16 cellular contexts compared by ENCODE assay signal in the genomic region with DNA sequence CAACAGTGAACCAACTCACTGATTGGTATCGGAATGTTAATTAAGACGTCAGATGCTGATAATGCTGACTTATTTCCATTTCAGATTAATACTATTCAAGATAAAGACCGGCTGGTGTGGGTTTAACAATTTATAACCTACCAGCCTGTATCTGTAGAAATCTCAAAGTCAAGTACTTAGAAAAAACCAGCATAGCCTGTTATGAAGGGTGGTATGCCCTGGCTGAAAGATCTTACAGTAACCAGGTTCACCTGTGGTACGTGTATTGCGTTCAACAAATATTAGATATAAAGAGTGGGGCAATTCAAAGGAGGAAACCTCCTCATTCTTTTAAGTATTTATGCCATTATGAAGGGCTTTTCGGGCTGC.
DNase-seq lines count a peak whose midpoint lies in the region; ATAC-seq and TF ChIP-seq lines count a peak whose summit lies in the region.
"Had no signal": no experiment of that assay in that cellular context is flagged by ENCODE, and none has a peak within 500 bp of the region (broad histone marks: within the 10 kb centered on the region; RNA-seq: fewer than 3 reads in every experiment).

No MANE protein-coding gene starts in this region.

- no peak overlapping the region for H2AFZ ChIP-seq in trophoblast cell (ENCODE audit: insufficient read depth, low read length, poor library complexity)
- H2AFZ ChIP-seq: GM23338 had no signal

- no peak overlapping the region for H4K91ac ChIP-seq in trophoblast cell (ENCODE audit: low read depth, low read length)

- WGBS in body of pancreas, 2 donors, result 51 to 57% methylated on average over 6 of the region's 6 CpGs
- no CpG with 5 or more reads among the region's 6 CpGs for WGBS in trophoblast cell (ENCODE audit: extremely low coverage, insufficient coverage, insufficient read length)

- peak; percentile 9 for DNase-seq in SIG-M5 treated with dmso at 0.1 percent for 504 hours (lab: John Stamatoyannopoulos, UW; ENCODE audit: unreplicated experiment)
- DNase-seq in SIG-M5 (lab: John Stamatoyannopoulos, UW), result no peak
- no peak for DNase-seq in body of pancreas
- DNase-seq in left lung, result no peak
- peak; percentile 43 to 85 for DNase-seq in trophoblast cell
- no peak for DNase-seq in activated gamma-delta T cell (lab: John Stamatoyannopoulos, UW)
- DNase-seq: 8988T; CD4-positive, alpha-beta memory T cell; DMS153; DMS79; GDM1; IMR-90 had no signal

- H3K9ac ChIP-seq in trophoblast cell (ENCODE audit: low read length), result no peak overlapping the region
- H3K9ac ChIP-seq: BLaER1 had no signal

- H3K27ac ChIP-seq in body of pancreas (peak overlapping the region in 2 of 4 donors; percentile 5 to 20), left lung (no peak overlapping the region), trophoblast cell (ENCODE audit: low read depth, low read length) (no peak overlapping the region)
- H3K27ac ChIP-seq: BLaER1 had no signal

- intact Hi-C loops in body of pancreas (cut with DNase I), result no loop called here
- intact Hi-C loops in left lung (cut with DNase I), result no loop called here

- no peak overlapping the region for H2BK5ac ChIP-seq in trophoblast cell (ENCODE audit: low read depth, low read length, poor library complexity)

- H3K4me1 ChIP-seq in body of pancreas (no peaks in the 10 kb centered on the region), left lung (no peaks in the 10 kb centered on the region), trophoblast cell (ENCODE audit: control insufficient read depth in 1 of 2, insufficient read depth in 2 of 2, low read length in 2 of 2) (no peaks in the 10 kb centered on the region)

- no peak overlapping the region for H3K14ac ChIP-seq in trophoblast cell (ENCODE audit: low read length)

- no peak overlapping the region for H2BK12ac ChIP-seq in trophoblast cell (ENCODE audit: low read length)

- TF ChIP-seq CTCF in body of pancreas (IDR thresholded peaks at IDR 0.05) (no peak), left lung (IDR thresholded peaks at IDR 0.05) (no peak)

- no peak overlapping the region for H2AK5ac ChIP-seq in trophoblast cell (ENCODE audit: low read length)

- H3K4me2 ChIP-seq in trophoblast cell (ENCODE audit: low read length), result no peak overlapping the region
- H3K4me2 ChIP-seq: BLaER1, GM23338 had no signal

- H3K9me3 ChIP-seq in body of pancreas (no peaks in the 10 kb centered on the region), left lung (peaks cover 0 to 3% of the 10 kb centered on the region in 2 donors), trophoblast cell (ENCODE audit: insufficient read depth, low read depth, low read length) (no peaks in the 10 kb centered on the region)

- no peak overlapping the region for H4K8ac ChIP-seq in trophoblast cell (ENCODE audit: low read depth, low read length)

- no peak overlapping the region for H2BK120ac ChIP-seq in trophoblast cell (ENCODE audit: insufficient read depth, low read length, poor library complexity)

- peak; percentile 52 for ATAC-seq in body of pancreas
- ATAC-seq in left lung, result peak; percentile 47
- ATAC-seq in GM19324 (IDR thresholded peaks at IDR 0.05; ENCODE audit: low FRiP score, unreplicated experiment), result no peak
- no peak for ATAC-seq in GM18861 (IDR thresholded peaks at IDR 0.05; ENCODE audit: unreplicated experiment)

- no peaks in the 10 kb centered on the region for H3K79me2 ChIP-seq in trophoblast cell (ENCODE audit: control insufficient read depth, insufficient read depth, low read length, poor library complexity)

- H3K23ac ChIP-seq in trophoblast cell (ENCODE audit: low read length), result no peak overlapping the region

- no peaks in the 10 kb centered on the region for H3K79me1 ChIP-seq in trophoblast cell (ENCODE audit: low read length)

- no peaks in the 10 kb centered on the region for H3K36me3 ChIP-seq in body of pancreas (replicated peaks in 1 of 2; ENCODE audit: insufficient read depth in 1 of 2, low read depth in 2 of 2)
- H3K36me3 ChIP-seq in left lung, result no peaks in the 10 kb centered on the region
- H3K36me3 ChIP-seq in trophoblast cell (ENCODE audit: control insufficient read depth in 1 of 2, insufficient read depth in 2 of 2, low read length in 2 of 2), result peaks cover 11 to 32% of the 10 kb centered on the region in 2 experiments
- H3K36me3 ChIP-seq: BLaER1 had no signal

- H3K18ac ChIP-seq in trophoblast cell (ENCODE audit: low read length), result no peak overlapping the region

- no peak for TF ChIP-seq POLR2A in body of pancreas (IDR thresholded peaks at IDR 0.05)

- H3K4me3 ChIP-seq in body of pancreas (no peak overlapping the region), left lung (no peak overlapping the region), trophoblast cell (ENCODE audit: low read depth, low read length) (no peak overlapping the region)
- H3K4me3 ChIP-seq: BLaER1, GM23338 had no signal

- no peak overlapping the region for H3K4ac ChIP-seq in trophoblast cell (ENCODE audit: low read depth, low read length)

- no peak overlapping the region for H4K12ac ChIP-seq in trophoblast cell (ENCODE audit: low read depth, low read length)

- H3K27me3 ChIP-seq in body of pancreas (no peaks in the 10 kb centered on the region), left lung (no peaks in the 10 kb centered on the region), trophoblast cell (ENCODE audit: insufficient read depth, low read length) (no peaks in the 10 kb centered on the region)
- H3K27me3 ChIP-seq: BLaER1 had no signal

Comparison
In these comparisons a context has a peak if more than half of its experiments do, and no peak if none do; other contexts are left out.
1. DNase-seq: peak in SIG-M5 treated with dmso at 0.1 percent for 504 hours (single experiment) and trophoblast cell (2 of 2); none in SIG-M5 (single experiment), body of pancreas (0 of 4), left lung (0 of 2) and activated gamma-delta T cell (single experiment).
2. ATAC-seq: peak in body of pancreas (single experiment) and left lung (single experiment); none in GM19324 (single experiment) and GM18861 (single experiment).